1 cellular context compared by ENCODE assay signal in genomic region chr17:50719144-50719923, GRCh38.
TF ChIP-seq lines count a peak whose summit lies in the region.

TSS of gene LUC7L3 (plus strand) at chr17:50719603. CDS start at chr17:50719733, 130 bp downstream.

TF ChIP-seq in HepG2, 621 proteins besides CTCF, POLR2A, EP300 and RAD21 (continued from another document and continues in another):
- TF ChIP-seq ZFP91 (CRISPR knock-in tag; IDR thresholded peaks at IDR 0.05; ENCODE audit: borderline replicate concordance) (peak; percentile 94), THAP9 (CRISPR knock-in tag; IDR thresholded peaks at IDR 0.05; ENCODE audit: borderline replicate concordance) (peak; percentile 99), ZNF329 (CRISPR knock-in tag; IDR thresholded peaks at IDR 0.05; ENCODE audit: low read depth) (peak; percentile 82; the same call in 1 of the 2 replicates), KLF16 (CRISPR knock-in tag; IDR thresholded peaks at IDR 0.05) (peak in 1 of 2 experiments; percentile 99; a peak in 2 of 4 replicates), POGZ (CRISPR knock-in tag; IDR thresholded peaks at IDR 0.05) (peak; percentile 96), ZNF710 (CRISPR knock-in tag; IDR thresholded peaks at IDR 0.05; ENCODE audit: borderline replicate concordance) (no peak), ELF3 (CRISPR knock-in tag; IDR thresholded peaks at IDR 0.05) (peak; percentile 86), RFXANK (CRISPR knock-in tag; IDR thresholded peaks at IDR 0.05) (no peak), KDM6A (CRISPR knock-in tag; IDR thresholded peaks at IDR 0.05; ENCODE audit: low read depth) (no peak), HMGA1 (CRISPR knock-in tag; conservative IDR thresholded peaks at IDR 0.05) (no peak), ZC3H4 (CRISPR knock-in tag; IDR thresholded peaks at IDR 0.05; ENCODE audit: borderline replicate concordance) (no peak; the same call in 1 of the 2 replicates), TGIF2 (CRISPR knock-in tag; IDR thresholded peaks at IDR 0.05) (peak; percentile 46), ZBTB7A (CRISPR knock-in tag; IDR thresholded peaks at IDR 0.05) (peak; percentile 82), IRX3 (CRISPR knock-in tag; IDR thresholded peaks at IDR 0.05; ENCODE audit: borderline replicate concordance, low read depth) (peak; percentile 95), MYPOP (CRISPR knock-in tag; IDR thresholded peaks at IDR 0.05) (peak; percentile 84), MYC (CRISPR knock-in tag; IDR thresholded peaks at IDR 0.05; ENCODE audit: borderline replicate concordance) (peak; percentile 95), EED (CRISPR knock-in tag; IDR thresholded peaks at IDR 0.05) (peak; percentile 96), SMAD9 (CRISPR knock-in tag; IDR thresholded peaks at IDR 0.05) (peak; percentile 51; the same call in 1 of the 2 replicates), ZNF839 (CRISPR knock-in tag; IDR thresholded peaks at IDR 0.05; ENCODE audit: borderline replicate concordance) (peak; percentile 97), CCAR2 (optimal IDR thresholded peaks at IDR 0.05; ENCODE audit: low read depth, low read length) (no peak), THAP7 (CRISPR knock-in tag; IDR thresholded peaks at IDR 0.05) (peak; percentile 49), ZNF746 (CRISPR knock-in tag; IDR thresholded peaks at IDR 0.05) (no peak), TRAFD1 (CRISPR knock-in tag; IDR thresholded peaks at IDR 0.05; ENCODE audit: borderline replicate concordance) (peak; percentile 29; the same call in 1 of the 2 replicates), TERF1 (CRISPR knock-in tag; IDR thresholded peaks at IDR 0.05) (0 out of 2 replicates have a peak, but pooled peaks have one; percentile 68), NFYC (CRISPR knock-in tag; IDR thresholded peaks at IDR 0.05) (peak; percentile 38), ELF1 (CRISPR knock-in tag; IDR thresholded peaks at IDR 0.05) (peak; percentile 56; the same call in 1 of the 2 replicates), FOXA3 (CRISPR knock-in tag; IDR thresholded peaks at IDR 0.05) (peak; percentile 69), ZBTB20 (CRISPR knock-in tag; IDR thresholded peaks at IDR 0.05; ENCODE audit: borderline replicate concordance, low read depth) (no peak; the same call in none of the 2 replicates), MEIS2 (CRISPR knock-in tag; IDR thresholded peaks at IDR 0.05) (peak; percentile 62), ZFP41 (CRISPR knock-in tag; IDR thresholded peaks at IDR 0.05; ENCODE audit: borderline replicate concordance) (no peak; the same call in 1 of the 2 replicates), TEAD3 (CRISPR knock-in tag; optimal IDR thresholded peaks at IDR 0.05; ENCODE audit: borderline replicate concordance) (peak; percentile 59), PPARG (CRISPR knock-in tag; conservative IDR thresholded peaks at IDR 0.05) (peak; percentile 82; the same call in 1 of the 2 replicates), ZBTB4 (CRISPR knock-in tag; IDR thresholded peaks at IDR 0.05; ENCODE audit: borderline replicate concordance) (peak; percentile 60), ZNF713 (CRISPR knock-in tag; IDR thresholded peaks at IDR 0.05) (no peak; the same call in 1 of the 2 replicates), ZBTB14 (CRISPR knock-in tag; IDR thresholded peaks at IDR 0.05) (no peak; the same call in 1 of the 2 replicates), ZNF761 (CRISPR knock-in tag; conservative IDR thresholded peaks at IDR 0.05) (peak; percentile 68), HES4 (CRISPR knock-in tag; IDR thresholded peaks at IDR 0.05; ENCODE audit: borderline replicate concordance) (peak; percentile 76), ZNF503 (CRISPR knock-in tag; IDR thresholded peaks at IDR 0.05) (no peak; the same call in 1 of the 2 replicates), ZNF205 (CRISPR knock-in tag; IDR thresholded peaks at IDR 0.05) (peak; percentile 75; the same call in 1 of the 2 replicates), PBX3 (CRISPR knock-in tag; IDR thresholded peaks at IDR 0.05; ENCODE audit: borderline replicate concordance) (no peak), THAP11 (CRISPR knock-in tag; IDR thresholded peaks at IDR 0.05) (peak; percentile 93), ZNF619 (CRISPR knock-in tag; IDR thresholded peaks at IDR 0.05) (peak; percentile 97; the same call in 1 of the 2 replicates)
